In the genomic region with DNA sequence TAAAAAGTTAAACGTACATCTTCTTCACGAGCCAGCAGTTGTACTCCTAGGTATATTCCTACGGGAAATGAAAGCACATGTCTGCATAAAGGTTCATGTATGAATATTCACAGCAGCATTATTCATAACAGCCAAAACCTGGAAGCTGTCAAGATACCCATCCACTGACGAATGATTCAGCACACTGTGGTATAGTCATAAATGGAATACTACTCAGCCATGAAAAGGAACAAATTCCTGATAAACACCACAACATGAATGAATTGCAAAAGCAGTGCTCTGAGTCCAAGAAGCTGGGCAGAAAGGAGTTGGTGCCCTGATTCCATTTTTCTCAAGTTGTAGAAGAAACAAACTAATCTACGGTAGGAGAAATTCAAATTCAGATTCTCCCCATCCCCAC, we compare ENCODE assay signal across 21 cellular contexts. TPM values are rescaled to one million over a fixed set of nuclear protein-coding genes. Genes with fewer than 3 reads are reported as not detected.
DNase-seq lines count a peak whose midpoint lies in the region; ATAC-seq, FAIRE-seq and TF ChIP-seq lines count a peak whose summit lies in the region.
"Had no signal": no experiment of that assay in that cellular context is flagged by ENCODE, and none has a peak within 500 bp of the region (broad histone marks: within the 10 kb centered on the region; RNA-seq: fewer than 3 reads in every experiment).

No MANE protein-coding gene starts in this region.

- DNase-seq in 8988T (peak; percentile 4), A549 (ENCODE audit: low read depth in 1 of 2, low spot score in 1 of 2) (no peak), neural crest cell (ENCODE audit: low read depth, low spot score) (no peak)
- no peak for DNase-seq in central memory CD8-positive, alpha-beta T cell (ENCODE audit: low spot score in 2 of 2)
- no peak for DNase-seq in stimulated activated naive CD4-positive, alpha-beta T cell treated with Interleukin-2 at 50 U/mL for 16 hours (lab: John Stamatoyannopoulos, UW)
- DNase-seq: Caco-2; DMS53; HCEC 1CT; NCI-H1048; NCI-H2107; NCI-H226; NCI-H526 treated with DMSO at 0.1 percent for 48 hours; NK-92 treated with Interleukin-12 subunit alpha and Interleukin-12 subunit beta, amount 100 ng/mL, for 24 hours; OCI-M1; RPMI8226; SJCRH30 had no signal

- no peak for ATAC-seq in A549
- ATAC-seq in central memory CD8-positive, alpha-beta T cell (replicated peaks; ENCODE audit: extremely low read depth, poor library complexity, severe bottlenecking), result no peak
- ATAC-seq in GM19463 (IDR thresholded peaks at IDR 0.05; ENCODE audit: unreplicated experiment), result no peak
- ATAC-seq in HG02642 (IDR thresholded peaks at IDR 0.05; ENCODE audit: poor library complexity, unreplicated experiment), result no peak

- H3K4me1 ChIP-seq in A549, result peaks cover 10% of the 10 kb centered on the region

- no peak for FAIRE-seq in A549 (lab: Jason Lieb, UNC)
- FAIRE-seq: GM18507 had no signal

- H3K4me3 ChIP-seq in A549, result no peak overlapping the region
- H3K4me3 ChIP-seq: BLaER1, SJCRH30 had no signal

- H3K4me1 Mint-ChIP-seq in central memory CD8-positive, alpha-beta T cell, result peaks cover 46% of the 10 kb centered on the region
- H3K4me1 Mint-ChIP-seq in neural crest cell, result peaks cover 21% of the 10 kb centered on the region

- H3K9me3 ChIP-seq in A549, result no peaks in the 10 kb centered on the region
- H3K9me3 ChIP-seq: BLaER1, Caco-2, SJCRH30 had no signal

- TF ChIP-seq EP300 in A549 (IDR thresholded peaks at IDR 0.05), result no peak

- no peak overlapping the region for H3K27ac ChIP-seq in A549
- H3K27ac ChIP-seq: BLaER1, HL-60, SJCRH30 had no signal

- TF ChIP-seq RAD21 in A549 (conservative IDR thresholded peaks at IDR 0.05 in 1 of 2, IDR thresholded peaks at IDR 0.05 in 1 of 2), result no peak

- TF ChIP-seq POLR2A in A549 (IDR thresholded peaks at IDR 0.05; ENCODE audit: low read length), result no peak

- TF ChIP-seq CTCF in A549 (IDR thresholded peaks at IDR 0.05) (no peak), neural crest cell (conservative IDR thresholded peaks at IDR 0.05) (no peak)

- H3K27ac Mint-ChIP-seq in central memory CD8-positive, alpha-beta T cell (ENCODE audit: low read depth), result peak overlapping the region; percentile 58
- no peak overlapping the region for H3K27ac Mint-ChIP-seq in neural crest cell (ENCODE audit: unreplicated experiment)

- WGBS in A549 (ENCODE audit: missing lambda C conversion rate), result over 99% methylated on average over 5 of the region's 5 CpGs

- POLR2A ChIA-PET in A549 (lab: Yijun Ruan, JAX), result interaction anchor here (0.6 kb wide), 1 partner anchor 16 kb away, joined by 3 read pairs; no protein-coding TSS in a partner anchor

- H3K4me2 ChIP-seq in A549, result no peak overlapping the region
- H3K4me2 ChIP-seq: BLaER1 had no signal

- no peaks in the 10 kb centered on the region for H3K9me3 Mint-ChIP-seq in central memory CD8-positive, alpha-beta T cell
- H3K9me3 Mint-ChIP-seq in neural crest cell, result no peaks in the 10 kb centered on the region

- CTCF ChIA-PET in A549 (lab: Yijun Ruan, JAX), result interaction anchor here (1.0 kb wide), 1 partner anchor 24 kb away, joined by 3 read pairs; no protein-coding TSS in a partner anchor

- H3K4me3 Mint-ChIP-seq in central memory CD8-positive, alpha-beta T cell, result no peak overlapping the region
- peak overlapping the region; percentile 32 for H3K4me3 Mint-ChIP-seq in neural crest cell

- H3K36me3 Mint-ChIP-seq in central memory CD8-positive, alpha-beta T cell (ENCODE audit: insufficient read depth), result peaks cover 68% of the 10 kb centered on the region
- H3K36me3 Mint-ChIP-seq in neural crest cell (ENCODE audit: low read depth), result peaks cover 15% of the 10 kb centered on the region

- no peaks in the 10 kb centered on the region for H3K27me3 Mint-ChIP-seq in central memory CD8-positive, alpha-beta T cell
- H3K27me3 Mint-ChIP-seq in neural crest cell (ENCODE audit: low read depth), result no peaks in the 10 kb centered on the region

TF ChIP-seq in A549, 52 proteins besides CTCF, POLR2A, EP300 and RAD21:
- TF ChIP-seq KDM1A (IDR thresholded peaks at IDR 0.05; ENCODE audit: low read depth) (peak; percentile 76; the same call in 1 of the 2 replicates), HOXA7 (CRISPR knock-in tag; IDR thresholded peaks at IDR 0.05) (no peak)

RNA-seq across cellular contexts. Expression of gene TMEM43, which starts 3.9 kb away (rescaled TPM):
- polyA plus RNA-seq in A549 (2011; rRNA removed) (75.2 and 79.0 TPM in 2 replicates), A549 (2017; fragmentation: RNase III; extraction: RNeasy Plus Mini Kit Qiagen cat#74134 plus additional on column Dnase treatment) (41.1 to 45.5 TPM (median 42.1 TPM) in 3 replicates)
- polyA plus RNA-seq in A549 (2012; cell fraction: cytosol; rRNA removed), result 52.6 and 63.0 TPM in 2 replicates
- polyA plus RNA-seq in A549 (2012; cell fraction: nucleus; rRNA removed), result 95.4 and 111 TPM in 2 replicates
- 57.2 and 66.3 TPM in 2 replicates for polyA minus RNA-seq in A549 (2011; rRNA and poly(A)+ RNA removed)
- 42.7 and 42.9 TPM in 2 replicates for total RNA-seq in neural crest cell

RNA-seq across cellular contexts. Expression of gene CHCHD4, which starts 4.1 kb away (rescaled TPM):
- polyA plus RNA-seq in A549 (2011; rRNA removed) (41.9 and 48.8 TPM in 2 replicates), A549 (2017; fragmentation: RNase III; extraction: RNeasy Plus Mini Kit Qiagen cat#74134 plus additional on column Dnase treatment) (35.1 to 37.6 TPM (median 37.3 TPM) in 3 replicates)
- polyA plus RNA-seq in A549 (2012; cell fraction: cytosol; rRNA removed), result 26.2 and 26.3 TPM in 2 replicates
- polyA plus RNA-seq in A549 (2012; cell fraction: nucleus; rRNA removed), result 5.8 and 9.1 TPM in 2 replicates
- 12.5 and 13.3 TPM in 2 replicates for polyA minus RNA-seq in A549 (2011; rRNA and poly(A)+ RNA removed)
- total RNA-seq in neural crest cell, result 16.9 and 17.0 TPM in 2 replicates

RNA-seq across cellular contexts. Expression of gene XPC, which starts 49.7 kb away (rescaled TPM):
- 36.3 and 58.9 TPM in 2 replicates for polyA plus RNA-seq in A549 (2011; rRNA removed)
- polyA plus RNA-seq in A549 (2012; cell fraction: cytosol; rRNA removed), result 21.1 and 22.1 TPM in 2 replicates
- 41.2 and 43.4 TPM in 2 replicates for polyA plus RNA-seq in A549 (2012; cell fraction: nucleus; rRNA removed)
- polyA plus RNA-seq in A549 (2017; fragmentation: RNase III; extraction: RNeasy Plus Mini Kit Qiagen cat#74134 plus additional on column Dnase treatment), result 33.8 to 35.4 TPM (median 34.4 TPM) in 3 replicates
- polyA minus RNA-seq in A549 (2011; rRNA and poly(A)+ RNA removed), result 33.0 and 37.9 TPM in 2 replicates
- total RNA-seq in neural crest cell, result 37.3 and 41.6 TPM in 2 replicates

RNA-seq across cellular contexts. Expression of gene LSM3, which starts 49.9 kb away (rescaled TPM):
- 11.8 and 23.9 TPM in 2 replicates for polyA plus RNA-seq in A549 (2011; rRNA removed)
- polyA plus RNA-seq in A549 (2012; cell fraction: cytosol; rRNA removed), result 6.5 and 9.1 TPM in 2 replicates
- 1.2 and 2.5 TPM in 2 replicates for polyA plus RNA-seq in A549 (2012; cell fraction: nucleus; rRNA removed)
- 32.0 to 36.1 TPM (median 33.0 TPM) in 3 replicates for polyA plus RNA-seq in A549 (2017; fragmentation: RNase III; extraction: RNeasy Plus Mini Kit Qiagen cat#74134 plus additional on column Dnase treatment)
- polyA minus RNA-seq in A549 (2011; rRNA and poly(A)+ RNA removed), result 1.8 and 2.4 TPM in 2 replicates
- total RNA-seq in neural crest cell, result 18.3 and 19.1 TPM in 2 replicates
